Comparison of ENCODE assay signal across 18 cellular contexts in the genomic region with DNA sequence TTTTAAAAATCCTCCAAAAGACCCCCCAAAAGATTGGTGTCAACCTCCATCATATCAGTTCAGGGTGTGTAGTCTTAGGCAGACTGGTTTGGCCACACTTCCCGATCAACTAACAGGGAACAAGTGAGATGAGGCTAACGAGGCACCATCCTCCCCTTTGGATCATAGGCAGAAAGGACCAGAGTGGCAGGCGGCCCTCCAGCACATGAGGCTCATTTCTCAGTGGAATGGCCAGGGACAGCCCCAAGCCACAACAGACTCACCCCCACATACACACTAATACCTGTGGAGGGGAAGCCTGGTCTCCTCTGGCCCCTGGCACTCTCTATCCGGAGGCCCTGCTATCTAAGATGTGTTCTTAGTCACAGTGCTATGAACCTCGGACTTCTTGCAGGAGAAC. TPM values are rescaled to one million over a fixed set of nuclear protein-coding genes. Genes with fewer than 3 reads are reported as not detected.
DNase-seq lines count a peak whose midpoint lies in the region; ATAC-seq, FAIRE-seq and TF ChIP-seq lines count a peak whose summit lies in the region.
"Had no signal": no experiment of that assay in that cellular context is flagged by ENCODE, and none has a peak within 500 bp of the region (broad histone marks: within the 10 kb centered on the region; RNA-seq: fewer than 3 reads in every experiment).

No MANE protein-coding gene starts in this region.

- no peak overlapping the region for H2AFZ ChIP-seq in hepatocyte

- FAIRE-seq in small intestine (lab: Jason Lieb, UNC), result no peak
- FAIRE-seq: GM19239 had no signal

- POLR2A ChIA-PET in Panc1 (lab: Charles Lee), result no interaction called here

- no peaks in the 10 kb centered on the region for H3K9me2 ChIP-seq in hepatocyte (replicated peaks; ENCODE audit: insufficient read depth)

- H3K9me3 ChIP-seq in Panc1 (ENCODE audit: control insufficient read depth, insufficient read depth, low read depth, low read length) (no peaks in the 10 kb centered on the region), hepatocyte (ENCODE audit: low read depth) (no peaks in the 10 kb centered on the region), small intestine (ENCODE audit: control insufficient read depth, low read depth) (no peaks in the 10 kb centered on the region)

- ATAC-seq in Panc1, result peak; percentile 17; the same call in 1 of the 2 replicates
- no peak for ATAC-seq in GM18498 (IDR thresholded peaks at IDR 0.05; ENCODE audit: unreplicated experiment)
- no peak for ATAC-seq in HG02642 (IDR thresholded peaks at IDR 0.05; ENCODE audit: poor library complexity, unreplicated experiment)

- intact Hi-C loops in Panc1 (cut with micrococcal nuclease; ENCODE audit: unreplicated experiment), result loop anchor here (5.0 kb wide), 1 partner anchor 357 kb away; no protein-coding TSS in a partner anchor

- peak; percentile 2 for DNase-seq in GM20000 (ENCODE audit: low spot score)
- DNase-seq in Panc1 (ENCODE audit: low read depth, low spot score), result no peak
- peak; percentile 52 for DNase-seq in hepatocyte (ENCODE audit: low spot score)
- peak; percentile 36 for DNase-seq in small intestine
- DNase-seq in kidney glomerular epithelial cell (lab: John Stamatoyannopoulos, UW), result no peak
- DNase-seq: ACHN; C1 segment of cervical spinal cord; Calu3; CD4-positive, alpha-beta T cell; DMS 273 treated with DMSO at 0.1 percent for 48 hours; H9; KG1 had no signal

- CTCF ChIA-PET in Panc1 (lab: Charles Lee), result interaction anchor here (0.9 kb wide), 1 partner anchor 13 kb away, joined by 6 read pairs; no protein-coding TSS in a partner anchor

- H3K27ac ChIP-seq in Panc1 (ENCODE audit: low read length) (no peak overlapping the region), hepatocyte (no peak overlapping the region), small intestine (ENCODE audit: low read depth in 1 of 2, low read length in 1 of 2) (no peak overlapping the region)

- H3K36me3 ChIP-seq in Panc1 (ENCODE audit: control insufficient read depth, insufficient read depth, low read length) (no peaks in the 10 kb centered on the region), hepatocyte (replicated peaks; ENCODE audit: insufficient read depth, low read depth) (no peaks in the 10 kb centered on the region), small intestine (ENCODE audit: control insufficient read depth in 2 of 2, insufficient read depth in 2 of 2, low read length in 2 of 2) (no peaks in the 10 kb centered on the region)

- H3K27me3 ChIP-seq in Panc1 (ENCODE audit: control insufficient read depth, insufficient read depth, low read length) (no peaks in the 10 kb centered on the region), hepatocyte (no peaks in the 10 kb centered on the region), small intestine (ENCODE audit: control insufficient read depth in 2 of 2, insufficient read depth in 2 of 2, low read length in 2 of 2) (no peaks in the 10 kb centered on the region)

- in situ Hi-C loops in Panc1 (cut with HindIII; ENCODE audit: low pct_unique_long_range_greater_than_20kb, low sequenced_read_pairs), result no loop called here

- no TSS peak for BruUV-seq in Panc1 (replicated peaks; lab: Mats Ljungman, UMichigan)

- H4K20me1 ChIP-seq in hepatocyte (ENCODE audit: insufficient read depth, poor library complexity, severe bottlenecking), result no peaks in the 10 kb centered on the region

- no peak overlapping the region for H3K4me3 ChIP-seq in Panc1 (ENCODE audit: low read depth in 2 of 2, low read length in 2 of 2)
- no peak overlapping the region for H3K4me3 ChIP-seq in hepatocyte
- no peak overlapping the region for H3K4me3 ChIP-seq in small intestine (ENCODE audit: low read depth in 1 of 2, low read length in 2 of 2)

- 73% methylated on average over 5 of the region's 5 CpGs for WGBS in hepatocyte (ENCODE audit: low lambda C conversion rate, missing lambda C conversion rate)
- 50 to 71% (median 59%) methylated on average over 5 of the region's 5 CpGs for WGBS in small intestine, 3 donors

- no peaks in the 10 kb centered on the region for H3K79me2 ChIP-seq in hepatocyte

- no peak overlapping the region for H3K4me2 ChIP-seq in hepatocyte

- TF ChIP-seq CTCF in GM20000 (IDR thresholded peaks at IDR 0.05; ENCODE audit: extremely low read depth, missing control alignments), result no peak
- no peak for TF ChIP-seq CTCF in Panc1 (IDR thresholded peaks at IDR 0.05)
- no peak for TF ChIP-seq CTCF in hepatocyte (IDR thresholded peaks at IDR 0.05; ENCODE audit: poor library complexity)

- peaks cover 2% of the 10 kb centered on the region for H3K4me1 ChIP-seq in Panc1 (ENCODE audit: control insufficient read depth, insufficient read depth, low read length)
- peaks cover 3% of the 10 kb centered on the region for H3K4me1 ChIP-seq in hepatocyte (ENCODE audit: insufficient read depth)
- no peaks in the 10 kb centered on the region for H3K4me1 ChIP-seq in small intestine (ENCODE audit: control insufficient read depth in 2 of 2, insufficient read depth in 1 of 2, low read depth in 1 of 2, low read length in 1 of 2)

RNA-seq across cellular contexts. Expression of a gene that starts 17.3 kb away (rescaled TPM):
- 171 TPM for total RNA-seq in Panc1 (2021; ENCODE audit: unreplicated experiment)
- 189 TPM for polyA plus RNA-seq in Panc1 (2012; ENCODE audit: insufficient read length)
- 123 and 147 TPM in 2 replicates for total RNA-seq in hepatocyte
- 161 and 162 TPM in 2 replicates for polyA plus RNA-seq in hepatocyte
- polyA plus RNA-seq in small intestine, result 100 to 1,000 TPM in 1 of 3 donors, 10 to 100 TPM in 2; 47.0 to 115 (median 68.8) TPM

RNA-seq across cellular contexts. Expression of a gene that starts 29.5 kb away (rescaled TPM):
- total RNA-seq in Panc1 (2021; ENCODE audit: unreplicated experiment) (0.28 TPM), hepatocyte (10.8 and 16.4 TPM in 2 replicates)
- polyA plus RNA-seq in Panc1 (2012; ENCODE audit: insufficient read length), result 0.22 TPM
- polyA plus RNA-seq in hepatocyte (18.0 and 28.6 TPM in 2 replicates), small intestine (10 to 100 TPM in 1 of 3 donors, 1 to 10 TPM in 2; 5.1 to 13.6 (median 10.0) TPM)
- total RNA-seq: A172, Daoy, H9, LHCN-M2 had no signal

Comparison
In these comparisons a context has a peak if more than half of its experiments do, and no peak if none do; other contexts are left out.
1. DNase-seq: peak in GM20000 (single experiment), hepatocyte (single experiment) and small intestine (single experiment); none in Panc1 (single experiment) and kidney glomerular epithelial cell (single experiment).